8 cellular contexts compared by ENCODE assay signal in the genomic region with DNA sequence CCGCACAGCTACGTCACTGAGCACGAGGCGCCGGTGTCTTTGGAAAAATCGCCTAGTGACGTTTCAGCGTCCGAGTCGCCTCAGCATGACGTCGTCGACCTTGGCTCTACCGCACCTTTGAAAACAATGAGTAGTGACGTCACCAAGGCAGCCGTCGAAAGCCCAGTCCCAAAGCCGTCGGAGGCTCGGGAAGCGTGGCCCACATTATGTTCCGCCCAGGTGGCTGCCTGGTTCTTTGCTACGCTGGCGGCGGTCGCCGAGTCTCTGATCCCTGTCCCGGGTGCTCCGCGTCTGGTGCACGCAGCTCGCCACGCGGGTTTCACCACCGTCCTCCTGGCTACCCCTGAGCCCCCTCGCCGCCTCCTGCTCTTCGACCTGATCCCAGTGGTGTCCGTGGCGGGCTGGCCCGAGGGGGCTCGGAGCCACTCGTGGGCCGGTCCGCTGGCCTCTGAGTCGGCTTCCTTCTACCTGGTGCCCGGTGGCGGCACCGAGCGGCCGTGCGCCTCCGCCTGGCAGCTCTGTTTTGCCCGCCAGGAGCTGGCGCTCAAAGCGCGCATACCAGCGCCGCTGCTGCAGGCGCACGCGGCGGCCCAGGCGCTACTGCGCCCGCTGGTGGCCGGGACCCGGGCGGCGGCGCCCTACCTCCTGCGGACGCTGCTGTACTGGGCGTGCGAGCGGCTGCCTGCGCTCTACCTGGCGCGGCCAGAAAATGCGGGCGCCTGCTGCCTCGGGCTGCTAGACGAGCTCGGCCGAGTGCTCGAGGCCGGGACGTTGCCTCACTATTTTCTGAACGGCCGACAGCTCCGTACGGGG. TPM values are rescaled to one million over a fixed set of nuclear protein-coding genes. Genes with fewer than 3 reads are reported as not detected.
DNase-seq lines count a peak whose midpoint lies in the region; ATAC-seq, FAIRE-seq and TF ChIP-seq lines count a peak whose summit lies in the region.

No MANE protein-coding gene starts in this region.

- peaks cover 12% of the 10 kb centered on the region for H3K4me1 ChIP-seq in Panc1 (ENCODE audit: control insufficient read depth, insufficient read depth, low read length)

- peak overlapping the region; percentile 64 to 80 for H3K4me3 ChIP-seq in Panc1 (ENCODE audit: low read depth in 2 of 2, low read length in 2 of 2)

- DNase-seq in D721Med (ENCODE audit: insufficient read length, low spot score) (peak; percentile 68), HK-2 (ENCODE audit: unreplicated experiment) (peak; percentile 73), Panc1 (ENCODE audit: low read depth, low spot score) (peak; percentile 91), fibroblast of gingiva (ENCODE audit: low read depth) (peak; percentile 72), myocyte (ENCODE audit: low read depth) (peak; percentile 77), RPMI8226 (no peak)
- peak; percentile 82 to 91 for DNase-seq in activated T-cell treated with anti-CD3 and anti-CD28 coated beads, Interleukin-2, amount 50 U/mL, for 48 hours
- DNase-seq in stimulated activated CD8-positive, alpha-beta memory T cell treated with anti-CD3 and anti-CD28 coated beads, Interleukin-7, amount 100 ng/mL, for 24 hours (ENCODE audit: low read depth): peak; percentile 31

- POLR2A ChIA-PET in Panc1 (lab: Charles Lee): interaction anchor here (0.5 to 1.1 kb wide), 5 partner anchors 8 to 87 kb away, joined by 3 to 4 read pairs (median 4); a partner anchor contains a TSS

- no peaks in the 10 kb centered on the region for H3K27me3 ChIP-seq in Panc1 (ENCODE audit: control insufficient read depth, insufficient read depth, low read length)

- peak; percentile 83 for ATAC-seq in Panc1

- TF ChIP-seq CTCF in D721Med (IDR thresholded peaks at IDR 0.05; ENCODE audit: insufficient read depth, missing control alignments): peak; percentile 46
- peak; percentile 99 for TF ChIP-seq CTCF in Panc1 (IDR thresholded peaks at IDR 0.05)

- BruUV-seq in Panc1 (replicated peaks; lab: Mats Ljungman, UMichigan): no TSS peak

- intact Hi-C loops in Panc1 (cut with micrococcal nuclease; ENCODE audit: unreplicated experiment): loop anchor here (10.0 kb wide), 1 partner anchor 82 kb away; a partner anchor contains a TSS

- in situ Hi-C loops in Panc1 (cut with HindIII; ENCODE audit: low pct_unique_long_range_greater_than_20kb, low sequenced_read_pairs): no loop called here

- CTCF ChIA-PET in Panc1 (lab: Charles Lee): interaction anchor here (0.6 to 1.9 kb wide), 6 partner anchors 18 to 124 kb away, joined by 3 to 13 read pairs (median 4); a partner anchor contains a TSS

- no peaks in the 10 kb centered on the region for H3K9me3 ChIP-seq in Panc1 (ENCODE audit: control insufficient read depth, insufficient read depth, low read depth, low read length)

- no peak for FAIRE-seq in D721Med (lab: Jason Lieb, UNC)

- peak overlapping the region; percentile 77 for H3K27ac ChIP-seq in Panc1 (ENCODE audit: low read length)

- H3K36me3 ChIP-seq in Panc1 (ENCODE audit: control insufficient read depth, insufficient read depth, low read length): no peaks in the 10 kb centered on the region

RNA-seq across cellular contexts. Expression of a gene that starts 1.5 kb away (rescaled TPM):
- total RNA-seq in Panc1 (2021; ENCODE audit: unreplicated experiment) (8.5 TPM), myocyte (0.13 and 0.21 TPM in 2 replicates)
- polyA plus RNA-seq in Panc1 (2012; ENCODE audit: insufficient read length): 11.3 TPM
- 2.9 TPM for polyA plus RNA-seq in myocyte (2012)

RNA-seq across cellular contexts. Expression of a gene that starts 2.5 kb away (rescaled TPM):
- total RNA-seq in Panc1 (2021; ENCODE audit: unreplicated experiment): 4.4 TPM
- polyA plus RNA-seq in Panc1 (2012; ENCODE audit: insufficient read length): 11.0 TPM
- total RNA-seq in myocyte: 41.7 and 89.9 TPM in 2 replicates
- 56.4 TPM for polyA plus RNA-seq in myocyte (2012)

RNA-seq across cellular contexts. Expression of a gene that starts 8.1 kb away (rescaled TPM):
- 14.3 TPM for total RNA-seq in Panc1 (2021; ENCODE audit: unreplicated experiment)
- polyA plus RNA-seq in Panc1 (2012; ENCODE audit: insufficient read length): 21.4 TPM
- total RNA-seq in myocyte: 213 and 222 TPM in 2 replicates
- 107 TPM for polyA plus RNA-seq in myocyte (2012)

RNA-seq across cellular contexts. Expression of a gene that starts 8.1 kb away (rescaled TPM):
- total RNA-seq in Panc1 (2021; ENCODE audit: unreplicated experiment): not detected
- not detected for polyA plus RNA-seq in Panc1 (2012; ENCODE audit: insufficient read length)
- total RNA-seq in myocyte: not detected in 2 replicates
- 0.14 TPM for polyA plus RNA-seq in myocyte (2012)

RNA-seq across cellular contexts. Expression of a gene that starts 11.3 kb away (rescaled TPM):
- total RNA-seq in Panc1 (2021; ENCODE audit: unreplicated experiment) (not detected), myocyte (not detected in 2 replicates)
- polyA plus RNA-seq in Panc1 (2012; ENCODE audit: insufficient read length): not detected
- polyA plus RNA-seq in myocyte (2012): 0.08 TPM

Comparison
In these comparisons a context has a peak if more than half of its experiments do, and no peak if none do; other contexts are left out.
1. RNA of a gene that starts 8.1 kb away (total RNA-seq): 213 to 222 TPM in myocyte; 14.3 TPM in Panc1 (single experiment); every median in the first group is over 10 times any median in the second.